19 cellular contexts compared by ENCODE assay signal in the genomic region with DNA sequence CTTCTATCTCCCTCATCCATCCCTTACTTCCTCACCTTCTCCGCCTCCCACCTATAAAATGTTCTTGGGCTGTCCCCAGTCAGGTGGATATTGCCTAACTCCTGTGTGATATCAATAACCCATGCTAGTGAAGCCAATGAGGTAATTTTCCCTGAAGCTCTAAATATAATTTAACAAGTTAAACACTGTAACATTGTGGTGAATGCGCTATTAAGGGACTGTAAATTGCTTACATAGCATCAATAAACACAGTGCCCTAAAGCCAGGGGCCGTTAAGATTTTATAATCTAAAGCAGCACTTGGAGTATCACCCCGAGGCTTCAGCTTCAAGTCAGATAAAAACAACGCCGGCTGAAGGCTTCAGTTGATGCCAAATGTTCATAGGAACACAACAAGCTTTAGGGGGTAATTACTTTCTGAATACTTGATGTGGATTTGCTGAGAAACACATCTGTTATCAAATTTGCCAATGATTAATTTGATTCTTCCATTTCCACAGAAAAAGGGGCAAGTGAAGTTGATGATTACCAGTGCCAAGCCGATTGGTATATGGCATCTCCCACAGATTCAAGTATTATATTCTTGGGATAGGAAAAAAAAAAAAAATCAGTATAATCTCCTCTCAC.
"Had no signal": no experiment of that assay in that cellular context is flagged by ENCODE, and none has a peak within 500 bp of the region (broad histone marks: within the 10 kb centered on the region; RNA-seq: fewer than 3 reads in every experiment).

No MANE protein-coding gene starts in this region.

- H3K36me3 Mint-ChIP-seq: activated naive CD8-positive, alpha-beta T cell treated with anti-CD3 and anti-CD28 coated beads, Interleukin-2, amount 10 ng/mL, durations not matched to agents 7 days and 5 days had no signal

- H3K36me3 ChIP-seq: suprapubic skin had no signal

- FAIRE-seq: endothelial cell of umbilical vein, kidney had no signal

- H3K4me3 ChIP-seq: skin epidermis, suprapubic skin had no signal

- H3K27ac Mint-ChIP-seq: activated B cell treated with CpG ODN at 0.5 μM for 24 hours; activated CD4-positive, alpha-beta T cell treated with anti-CD3 and anti-CD28 coated beads, Interleukin-2, amount 10 ng/mL, durations not matched to agents 7 days and 5 days; activated naive CD8-positive, alpha-beta T cell treated with anti-CD3 and anti-CD28 coated beads, Interleukin-2, amount 10 ng/mL, durations not matched to agents 7 days and 5 days; activated T-helper 1 cell treated with anti-CD3 and anti-CD28 coated beads, Interleukin-12 subunit alpha, Interleukin-12 subunit beta, Interleukin-2, Interleukin-4 antibody, amounts not matched to agents 30 ng/mL and 10 ng/mL and 1 ng/mL, durations not matched to agents 14 hours and 24 hours and 36 hours; memory B cell; progenitor cell of endocrine pancreas; T-helper 2 cell treated with Interferon-gamma antibody and Interleukin-4, amounts not matched to agents 5 μg/mL and 100 μg/mL, for 36 hours had no signal

- H3K27me3 ChIP-seq: suprapubic skin had no signal

- H3K4me3 Mint-ChIP-seq: activated B cell treated with CpG ODN at 0.5 μM for 24 hours; activated CD4-positive, alpha-beta T cell treated with anti-CD3 and anti-CD28 coated beads, Interleukin-2, amount 10 ng/mL, durations not matched to agents 7 days and 5 days; activated naive CD8-positive, alpha-beta T cell treated with anti-CD3 and anti-CD28 coated beads, Interleukin-2, amount 10 ng/mL, durations not matched to agents 7 days and 5 days; activated T-helper 1 cell treated with anti-CD3 and anti-CD28 coated beads, Interleukin-12 subunit alpha, Interleukin-12 subunit beta, Interleukin-2, Interleukin-4 antibody, amounts not matched to agents 30 ng/mL and 10 ng/mL and 1 ng/mL, durations not matched to agents 14 hours and 24 hours and 36 hours; memory B cell; naive thymus-derived CD8-positive, alpha-beta T cell; T-helper 2 cell treated with Interferon-gamma antibody and Interleukin-4, amounts not matched to agents 5 μg/mL and 100 μg/mL, for 36 hours had no signal

- H3K9me3 Mint-ChIP-seq: activated T-helper 1 cell treated with anti-CD3 and anti-CD28 coated beads, Interleukin-12 subunit alpha, Interleukin-12 subunit beta, Interleukin-2, Interleukin-4 antibody, amounts not matched to agents 30 ng/mL and 10 ng/mL and 1 ng/mL, durations not matched to agents 14 hours and 24 hours and 36 hours had no signal

- ATAC-seq: naive thymus-derived CD8-positive, alpha-beta T cell; right cardiac atrium had no signal

- H3K4me1 Mint-ChIP-seq: activated B cell treated with CpG ODN at 0.5 μM for 24 hours; activated CD4-positive, alpha-beta T cell treated with anti-CD3 and anti-CD28 coated beads, Interleukin-2, amount 10 ng/mL, durations not matched to agents 7 days and 5 days; activated naive CD8-positive, alpha-beta T cell treated with anti-CD3 and anti-CD28 coated beads, Interleukin-2, amount 10 ng/mL, durations not matched to agents 7 days and 5 days; memory B cell had no signal

- DNase-seq: activated B cell treated with CpG ODN at 0.5 μM for 24 hours; activated CD4-positive, alpha-beta T cell treated with anti-CD3 and anti-CD28 coated beads, Interleukin-2, amount 10 ng/mL, durations not matched to agents 7 days and 5 days; activated naive CD8-positive, alpha-beta T cell treated with anti-CD3 and anti-CD28 coated beads, Interleukin-2, amount 10 ng/mL, durations not matched to agents 7 days and 5 days; effector CD8-positive, alpha-beta T cell; kidney; left ventricle myocardium superior; naive thymus-derived CD8-positive, alpha-beta T cell; nucleus accumbens; right cardiac atrium; stimulated activated CD4-positive, alpha-beta T cell treated with anti-CD3 and anti-CD28 coated beads, Interleukin-4, amount 100 ng/mL, for 24 hours; stimulated activated naive CD4-positive, alpha-beta T cell; trophoblast cell had no signal

- H3K27ac ChIP-seq: skin epidermis, suprapubic skin had no signal
